Comparison of ENCODE assay signal across 15 cellular contexts in the genomic region with DNA sequence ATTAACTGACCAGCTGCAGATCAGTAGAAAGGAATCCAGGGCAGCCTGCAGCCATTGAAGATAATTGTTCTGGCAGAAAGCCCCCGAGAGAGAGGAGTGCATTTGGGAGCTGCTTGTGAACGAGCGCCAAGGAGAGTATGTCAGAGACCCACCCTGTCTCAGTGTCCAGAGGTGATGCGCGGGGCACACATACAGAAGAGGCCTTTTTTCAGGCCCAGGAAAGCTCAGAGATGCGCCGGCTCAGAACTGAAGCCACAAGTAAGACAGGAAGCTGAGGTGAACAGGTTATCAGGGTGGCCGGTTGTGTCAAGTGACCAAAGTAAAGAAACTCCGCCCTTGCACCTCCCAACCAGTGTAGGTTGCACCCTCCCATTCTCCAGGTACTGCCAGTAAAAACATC. TPM values are rescaled to one million over a fixed set of nuclear protein-coding genes. Genes with fewer than 3 reads are reported as not detected.
DNase-seq lines count a peak whose midpoint lies in the region; ATAC-seq and TF ChIP-seq lines count a peak whose summit lies in the region.
"Had no signal": no experiment of that assay in that cellular context is flagged by ENCODE, and none has a peak within 500 bp of the region (broad histone marks: within the 10 kb centered on the region; RNA-seq: fewer than 3 reads in every experiment).

No MANE protein-coding gene starts in this region.

- no peak overlapping the region for H2AK5ac ChIP-seq in mesendoderm (ENCODE audit: low read length)

- TF ChIP-seq CTCF in Caco-2 (IDR thresholded peaks at IDR 0.05; ENCODE audit: insufficient read depth in 1 of 2, low read depth in 1 of 2, low read length in 1 of 2, severe bottlenecking in 1 of 2, unreplicated experiment in 1 of 2), result no peak
- TF ChIP-seq CTCF in fibroblast of lung (conservative IDR thresholded peaks at IDR 0.05 in 1 of 2, IDR thresholded peaks at IDR 0.05 in 1 of 2; ENCODE audit: low read depth in 1 of 2, low read length in 2 of 2), result no peak
- no peak for TF ChIP-seq CTCF in nephron (IDR thresholded peaks at IDR 0.05; ENCODE audit: unreplicated experiment in 3 of 3)

- no peak overlapping the region for H4K8ac ChIP-seq in mesendoderm (ENCODE audit: low read depth, low read length)

- no peaks in the 10 kb centered on the region for H3K79me1 ChIP-seq in mesendoderm (ENCODE audit: low read length)

- H2BK15ac ChIP-seq in mesendoderm (replicated peaks; ENCODE audit: low read depth), result no peak overlapping the region

- H3K27ac ChIP-seq in fibroblast of lung (ENCODE audit: insufficient read depth, low read length) (no peak overlapping the region), mesendoderm (ENCODE audit: low read depth, low read length) (no peak overlapping the region)
- H3K27ac ChIP-seq: colonic mucosa had no signal

- H3K4ac ChIP-seq in mesendoderm (ENCODE audit: low read depth, low read length), result no peak overlapping the region

- intact Hi-C loops in Caco-2 (cut with micrococcal nuclease; ENCODE audit: unreplicated experiment), result no loop called here

- no peak overlapping the region for H3K4me3 ChIP-seq in Caco-2 (ENCODE audit: low read depth, low read length)
- no peak overlapping the region for H3K4me3 ChIP-seq in fibroblast of lung (replicated peaks in 1 of 4; ENCODE audit: control extremely low read depth in 1 of 4, insufficient read depth in 1 of 4, low read depth in 3 of 4, low read length in 4 of 4)
- H3K4me3 ChIP-seq in mesendoderm (ENCODE audit: low read length), result no peak overlapping the region
- H3K4me3 ChIP-seq: colonic mucosa had no signal

- H3K27ac Mint-ChIP-seq in Caco-2 (ENCODE audit: unreplicated experiment) (peak overlapping the region; percentile 61), nephron (peak overlapping the region; percentile 62 to 90 (median 85))
- no peak overlapping the region for H3K27ac Mint-ChIP-seq in stimulated activated naive CD8-positive, alpha-beta T cell treated with anti-CD3 and anti-CD28 coated beads, Interleukin-15, amount 100 ng/mL, for 72 hours
- H3K27ac Mint-ChIP-seq: stimulated activated effector memory CD8-positive, alpha-beta T cell treated with anti-CD3 and anti-CD28 coated beads, Interleukin-12 subunit alpha, Interleukin-12 subunit beta, amount 100 ng/mL, for 72 hours; T-helper 1 cell treated with Interleukin-12 subunit alpha and Interleukin-12 subunit beta and Interleukin-4 antibody, amounts not matched to agents 30 μg/mL and 1 μg/mL, for 36 hours had no signal

- peak overlapping the region; percentile 29 for H3K4me2 ChIP-seq in fibroblast of lung (ENCODE audit: extremely low read depth, insufficient read depth, low read length)
- H3K4me2 ChIP-seq in mesendoderm (ENCODE audit: low read length), result no peak overlapping the region

- POLR2A ChIA-PET in Caco-2 (lab: Charles Lee), result no interaction called here

- no peak overlapping the region for H2BK5ac ChIP-seq in mesendoderm (ENCODE audit: low read length)

- no peaks in the 10 kb centered on the region for H4K20me1 ChIP-seq in fibroblast of lung (ENCODE audit: control insufficient read depth, extremely low read depth, insufficient read depth, low read length)

- H3K4me1 Mint-ChIP-seq in Caco-2 (ENCODE audit: low read depth, unreplicated experiment) (peaks cover 15% of the 10 kb centered on the region), nephron (peaks cover 47% of the 10 kb centered on the region)
- H3K4me1 Mint-ChIP-seq in stimulated activated naive CD8-positive, alpha-beta T cell treated with anti-CD3 and anti-CD28 coated beads, Interleukin-15, amount 100 ng/mL, for 72 hours, result peaks cover 67% of the 10 kb centered on the region

- H3K36me3 Mint-ChIP-seq in Caco-2 (ENCODE audit: insufficient read depth, unreplicated experiment), result no peaks in the 10 kb centered on the region
- H3K36me3 Mint-ChIP-seq in nephron (ENCODE audit: low read depth), result no peaks in the 10 kb centered on the region
- H3K36me3 Mint-ChIP-seq: stimulated activated effector memory CD8-positive, alpha-beta T cell treated with anti-CD3 and anti-CD28 coated beads, Interleukin-12 subunit alpha, Interleukin-12 subunit beta, amount 100 ng/mL, for 72 hours had no signal

- H3K9me3 Mint-ChIP-seq in Caco-2 (ENCODE audit: unreplicated experiment), result no peaks in the 10 kb centered on the region
- no peaks in the 10 kb centered on the region for H3K9me3 Mint-ChIP-seq in nephron
- no peaks in the 10 kb centered on the region for H3K9me3 Mint-ChIP-seq in stimulated activated naive CD8-positive, alpha-beta T cell treated with anti-CD3 and anti-CD28 coated beads, Interleukin-15, amount 100 ng/mL, for 72 hours
- H3K9me3 Mint-ChIP-seq: stimulated activated effector memory CD8-positive, alpha-beta T cell treated with anti-CD3 and anti-CD28 coated beads, Interleukin-12 subunit alpha, Interleukin-12 subunit beta, amount 100 ng/mL, for 72 hours; T-helper 1 cell treated with Interleukin-12 subunit alpha and Interleukin-12 subunit beta and Interleukin-4 antibody, amounts not matched to agents 30 μg/mL and 1 μg/mL, for 36 hours had no signal

- CTCF ChIA-PET in Caco-2 (lab: Charles Lee), result interaction anchor here (0.6 kb wide), 1 partner anchor 275 kb away, joined by 3 read pairs; no protein-coding TSS in a partner anchor

- H3K18ac ChIP-seq in mesendoderm (ENCODE audit: low read length), result no peak overlapping the region

- no peak for ATAC-seq in stimulated activated naive CD8-positive, alpha-beta T cell treated with anti-CD3 and anti-CD28 coated beads, Interleukin-15, amount 100 ng/mL, for 72 hours
- ATAC-seq in HG03460 (IDR thresholded peaks at IDR 0.05; ENCODE audit: unreplicated experiment), result no peak
- no peak for ATAC-seq in GM19463 (IDR thresholded peaks at IDR 0.05; ENCODE audit: unreplicated experiment)
- ATAC-seq: stimulated activated effector memory CD8-positive, alpha-beta T cell treated with anti-CD3 and anti-CD28 coated beads, Interleukin-12 subunit alpha, Interleukin-12 subunit beta, amount 100 ng/mL, for 72 hours had no signal

- no peak overlapping the region for H4K5ac ChIP-seq in mesendoderm (ENCODE audit: low read length)

- H3K56ac ChIP-seq in mesendoderm (ENCODE audit: low read length), result no peak overlapping the region

- no peak overlapping the region for H2BK120ac ChIP-seq in mesendoderm (ENCODE audit: low read depth, low read length)

- H3K27me3 ChIP-seq in Caco-2 (replicated peaks; ENCODE audit: control insufficient read depth, insufficient read depth, low read length) (no peaks in the 10 kb centered on the region), fibroblast of lung (ENCODE audit: control insufficient read depth, insufficient read depth, low read length) (no peaks in the 10 kb centered on the region), mesendoderm (ENCODE audit: insufficient read depth, low read length, poor library complexity) (no peaks in the 10 kb centered on the region)
- H3K27me3 ChIP-seq: colonic mucosa had no signal

- H3K27me3 Mint-ChIP-seq in Caco-2 (ENCODE audit: insufficient read depth, unreplicated experiment), result no peaks in the 10 kb centered on the region
- peaks cover 7% of the 10 kb centered on the region for H3K27me3 Mint-ChIP-seq in nephron (ENCODE audit: low read depth)
- H3K27me3 Mint-ChIP-seq in stimulated activated naive CD8-positive, alpha-beta T cell treated with anti-CD3 and anti-CD28 coated beads, Interleukin-15, amount 100 ng/mL, for 72 hours, result peaks cover 34% of the 10 kb centered on the region

- H3K9ac ChIP-seq in fibroblast of lung (ENCODE audit: insufficient read depth, low read length), result no peak overlapping the region
- H3K9ac ChIP-seq in mesendoderm (ENCODE audit: low read length), result no peak overlapping the region
- H3K9ac ChIP-seq: parathyroid adenoma had no signal

- DNase-seq in Caco-2 (peak in 1 of 2 experiments; percentile 26), NCI-H1105 treated with DMSO at 0.1 percent for 48 hours (lab: John Stamatoyannopoulos, UW) (peak; percentile 10), fibroblast of lung (ENCODE audit: low read depth in 2 of 2) (peak; percentile 52 to 93), mesendoderm (no peak)
- no peak for DNase-seq in stimulated activated naive CD8-positive, alpha-beta T cell treated with anti-CD3 and anti-CD28 coated beads, Interleukin-15, amount 100 ng/mL, for 72 hours
- DNase-seq: activated CD4-positive, alpha-beta T cell treated with anti-CD3 and anti-CD28 coated beads, Interleukin-2, amount 50 U/mL, for 48 hours; colonic mucosa; NCI-H187 treated with DMSO at 0.1 percent for 48 hours; stimulated activated CD4-positive, alpha-beta T cell treated with anti-CD3 and anti-CD28 coated beads, Interleukin-1b, Interleukin-23, amount 100 ng/mL, for 48 hours had no signal

- H3K79me2 ChIP-seq in fibroblast of lung (ENCODE audit: control insufficient read depth, insufficient read depth, low read length), result no peaks in the 10 kb centered on the region
- no peaks in the 10 kb centered on the region for H3K79me2 ChIP-seq in mesendoderm (ENCODE audit: control insufficient read depth, insufficient read depth, low read length)
- H3K79me2 ChIP-seq: parathyroid adenoma had no signal

- no TSS peak for BruUV-seq in Caco-2 (replicated peaks; lab: Mats Ljungman, UMichigan)

- WGBS in mesendoderm (ENCODE audit: extremely low coverage, insufficient coverage, low lambda C conversion rate), result no CpG with 5 or more reads among the region's 9 CpGs

- H3K4me3 Mint-ChIP-seq in Caco-2 (ENCODE audit: unreplicated experiment), result no peak overlapping the region
- peak overlapping the region in 1 of 3 experiments; percentile 1 for H3K4me3 Mint-ChIP-seq in nephron
- no peak overlapping the region for H3K4me3 Mint-ChIP-seq in stimulated activated naive CD8-positive, alpha-beta T cell treated with anti-CD3 and anti-CD28 coated beads, Interleukin-15, amount 100 ng/mL, for 72 hours
- H3K4me3 Mint-ChIP-seq: stimulated activated effector memory CD8-positive, alpha-beta T cell treated with anti-CD3 and anti-CD28 coated beads, Interleukin-12 subunit alpha, Interleukin-12 subunit beta, amount 100 ng/mL, for 72 hours; T-helper 1 cell treated with Interleukin-12 subunit alpha and Interleukin-12 subunit beta and Interleukin-4 antibody, amounts not matched to agents 30 μg/mL and 1 μg/mL, for 36 hours had no signal

- H3K4me1 ChIP-seq in Caco-2, result peaks cover 13% of the 10 kb centered on the region; the same call in 1 of the 2 replicates
- peaks cover 28% of the 10 kb centered on the region for H3K4me1 ChIP-seq in fibroblast of lung (ENCODE audit: control insufficient read depth, extremely low read depth, insufficient read depth, low read length)
- peaks cover 17% of the 10 kb centered on the region for H3K4me1 ChIP-seq in mesendoderm (ENCODE audit: control insufficient read depth, low read depth, low read length)
- H3K4me1 ChIP-seq: colonic mucosa had no signal

- no peak overlapping the region for H2AFZ ChIP-seq in fibroblast of lung (ENCODE audit: low read length)

- H3K9me3 ChIP-seq in Caco-2 (no peaks in the 10 kb centered on the region), fibroblast of lung (ENCODE audit: control insufficient read depth, insufficient read depth, low read depth, low read length) (no peaks in the 10 kb centered on the region)
- H3K9me3 ChIP-seq: colonic mucosa had no signal

- H3K36me3 ChIP-seq in Caco-2 (ENCODE audit: control insufficient read depth, insufficient read depth, low read length), result no peaks in the 10 kb centered on the region
- no peaks in the 10 kb centered on the region for H3K36me3 ChIP-seq in fibroblast of lung (ENCODE audit: control insufficient read depth, insufficient read depth, low read length)
- no peaks in the 10 kb centered on the region for H3K36me3 ChIP-seq in mesendoderm (ENCODE audit: control insufficient read depth, insufficient read depth, low read length)
- H3K36me3 ChIP-seq: colonic mucosa had no signal

- no peak overlapping the region for H3K23ac ChIP-seq in mesendoderm (ENCODE audit: low read length)

RNA-seq across cellular contexts. Expression of a gene that starts 59.8 kb away (rescaled TPM):
- total RNA-seq in Caco-2 (2022) (51.8 and 69.8 TPM in 2 replicates), fibroblast of lung (69.9 and 137 TPM in 2 replicates)
- 167 and 305 TPM in 2 replicates for polyA plus RNA-seq in fibroblast of lung
- polyA plus RNA-seq in fibroblast of lung (2012), result 103 and 232 TPM in 2 replicates
- 597 and 854 TPM in 2 replicates for polyA minus RNA-seq in fibroblast of lung (ENCODE audit: low replicate concordance)
- 36.8 TPM for polyA plus RNA-seq in mesendoderm (2013, experiment 1 of 2)
- polyA plus RNA-seq in mesendoderm (2013, experiment 2 of 2), result 35.1 TPM

Comparison
In these comparisons a context has a peak if more than half of its experiments do, and no peak if none do; other contexts are left out.
1. DNase-seq: peak in NCI-H1105 treated with DMSO at 0.1 percent for 48 hours (single experiment) and fibroblast of lung (2 of 2); none in stimulated activated naive CD8-positive, alpha-beta T cell treated with anti-CD3 and anti-CD28 coated beads, Interleukin-15, amount 100 ng/mL, for 72 hours (0 of 2) and mesendoderm (single experiment).
2. H3K27ac Mint-ChIP-seq: peak in Caco-2 (single experiment) and nephron (3 of 3); none in stimulated activated naive CD8-positive, alpha-beta T cell treated with anti-CD3 and anti-CD28 coated beads, Interleukin-15, amount 100 ng/mL, for 72 hours (0 of 2).